2 cellular contexts compared by ENCODE assay signal in the genomic region with DNA sequence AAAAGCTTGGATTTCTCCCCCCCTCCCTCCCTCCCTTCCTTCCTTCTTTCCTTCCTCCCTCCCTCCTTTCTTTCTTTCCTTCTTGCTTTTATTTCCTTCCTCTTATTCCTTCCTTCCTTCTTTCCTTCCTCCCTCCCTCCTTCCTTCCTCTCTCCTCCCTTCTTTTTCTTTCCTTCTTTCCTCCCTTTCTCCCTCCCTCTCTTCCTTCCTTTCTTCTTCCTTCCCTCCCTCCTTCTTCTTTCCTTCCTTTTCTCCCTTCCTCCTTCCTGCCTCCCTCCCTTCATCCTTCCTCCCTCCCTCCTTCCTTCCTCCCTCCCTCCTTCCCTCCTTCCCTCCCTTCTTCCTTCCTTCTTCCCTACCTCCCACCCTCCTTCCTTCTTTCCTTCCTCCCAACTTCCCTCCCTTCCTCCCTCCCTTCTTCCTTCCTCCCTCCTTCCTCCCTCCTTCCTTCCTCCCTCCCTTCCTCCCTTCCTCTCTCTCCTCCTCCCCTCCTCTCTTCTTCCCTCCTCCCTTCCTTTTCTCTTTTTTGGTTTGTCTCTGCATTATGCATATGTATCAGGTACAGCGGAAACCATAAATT.
TF ChIP-seq lines count a peak whose summit lies in the region.

No MANE protein-coding gene starts in this region.

TF ChIP-seq in HepG2, 621 proteins besides CTCF, POLR2A, EP300 and RAD21:
- peak; percentile 75; the same call in 1 of the 2 replicates for TF ChIP-seq PCBP1 (IDR thresholded peaks at IDR 0.05; ENCODE audit: borderline replicate concordance, low read depth, low read length)
- TF ChIP-seq HNRNPK (IDR thresholded peaks at IDR 0.05; ENCODE audit: low read depth, low read length, poor library complexity, severe bottlenecking) = peak; percentile 86
- no peak for TF ChIP-seq PHF8 (CRISPR knock-in tag; IDR thresholded peaks at IDR 0.05)

TF ChIP-seq in HEK293T, 16 proteins besides CTCF, POLR2A, EP300 and RAD21:
- TF ChIP-seq ARNT (IDR thresholded peaks at IDR 0.05) (no peak), FOXA1 (IDR thresholded peaks at IDR 0.05) (no peak), LEF1 (IDR thresholded peaks at IDR 0.05; ENCODE audit: borderline replicate concordance) (no peak), FOXM1 (IDR thresholded peaks at IDR 0.05; ENCODE audit: borderline replicate concordance) (no peak), L3MBTL2 (conservative IDR thresholded peaks at IDR 0.05) (no peak), TARDBP (IDR thresholded peaks at IDR 0.05) (no peak), BHLHE40 (IDR thresholded peaks at IDR 0.05; ENCODE audit: borderline replicate concordance) (no peak), SUZ12 (IDR thresholded peaks at IDR 0.05) (no peak), SP1 (IDR thresholded peaks at IDR 0.05) (no peak)
- TF ChIP-seq, protein P1, sequence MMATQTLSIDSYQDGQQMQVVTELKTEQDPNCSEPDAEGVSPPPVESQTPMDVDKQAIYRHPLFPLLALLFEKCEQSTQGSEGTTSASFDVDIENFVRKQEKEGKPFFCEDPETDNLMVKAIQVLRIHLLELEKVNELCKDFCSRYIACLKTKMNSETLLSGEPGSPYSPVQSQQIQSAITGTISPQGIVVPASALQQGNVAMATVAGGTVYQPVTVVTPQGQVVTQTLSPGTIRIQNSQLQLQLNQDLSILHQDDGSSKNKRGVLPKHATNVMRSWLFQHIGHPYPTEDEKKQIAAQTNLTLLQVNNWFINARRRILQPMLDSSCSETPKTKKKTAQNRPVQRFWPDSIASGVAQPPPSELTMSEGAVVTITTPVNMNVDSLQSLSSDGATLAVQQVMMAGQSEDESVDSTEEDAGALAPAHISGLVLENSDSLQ (IDR thresholded peaks at IDR 0.05) = no peak
